In genomic region chr13:45396548-45397095, GRCh38 we compare ENCODE assay signal across 13 cellular contexts. TPM values are rescaled to one million over a fixed set of nuclear protein-coding genes. Genes with fewer than 3 reads are reported as not detected.
DNase-seq lines count a peak whose midpoint lies in the region; ATAC-seq and TF ChIP-seq lines count a peak whose summit lies in the region.
"Had no signal": no experiment of that assay in that cellular context is flagged by ENCODE, and none has a peak within 500 bp of the region (broad histone marks: within the 10 kb centered on the region; RNA-seq: fewer than 3 reads in every experiment).

No MANE protein-coding gene starts in this region.

- no peak for TF ChIP-seq POLR2A in stomach (IDR thresholded peaks at IDR 0.05)

- peak overlapping the region; percentile 1 for H3K4me3 Mint-ChIP-seq in activated naive CD4-positive, alpha-beta T cell treated with anti-CD3 and anti-CD28 coated beads, Interleukin-2, amount 10 ng/mL, durations not matched to agents 7 days and 5 days
- no peak overlapping the region for H3K4me3 Mint-ChIP-seq in activated CD8-positive, alpha-beta T cell treated with anti-CD3 and anti-CD28 coated beads for 36 hours

- WGBS in stomach, 5 donors = 14 to 42% (median 24%) methylated on average over 9 of the region's 9 CpGs

- H3K4me1 Mint-ChIP-seq in activated naive CD4-positive, alpha-beta T cell treated with anti-CD3 and anti-CD28 coated beads, Interleukin-2, amount 10 ng/mL, durations not matched to agents 7 days and 5 days = peaks cover 61% of the 10 kb centered on the region
- peaks cover 58% of the 10 kb centered on the region for H3K4me1 Mint-ChIP-seq in activated CD8-positive, alpha-beta T cell treated with anti-CD3 and anti-CD28 coated beads for 36 hours (ENCODE audit: low read depth)

- TF ChIP-seq EP300 in stomach (IDR thresholded peaks at IDR 0.05) = no peak

- TF ChIP-seq CTCF in activated CD8-positive, alpha-beta T cell treated with anti-CD3 and anti-CD28 coated beads for 36 hours (IDR thresholded peaks at IDR 0.05) = no peak
- TF ChIP-seq CTCF in stomach (IDR thresholded peaks at IDR 0.05) = no peak

- intact Hi-C loops in activated CD8-positive, alpha-beta T cell treated with anti-CD3 and anti-CD28 coated beads for 36 hours (cut with micrococcal nuclease) = loop anchor here (5.0 kb wide), 1 partner anchor 76 kb away; no protein-coding TSS in a partner anchor
- intact Hi-C loops in left ventricle myocardium superior (cut with micrococcal nuclease) = no loop called here
- intact Hi-C loops in stomach (cut with DNase I; ENCODE audit: low total_unique reads) = no loop called here
- intact Hi-C loops in head of caudate nucleus (cut with DNase I) = no loop called here

- DNase-seq in activated naive CD4-positive, alpha-beta T cell treated with anti-CD3 and anti-CD28 coated beads, Interleukin-2, amount 10 ng/mL, durations not matched to agents 7 days and 5 days = peak; percentile 34
- no peak for DNase-seq in activated naive CD4-positive, alpha-beta T cell treated with Interleukin-2 at 50 U/mL for 16 hours
- DNase-seq in activated CD8-positive, alpha-beta T cell treated with anti-CD3 and anti-CD28 coated beads for 36 hours = no peak
- DNase-seq in left ventricle myocardium superior (peak; percentile 43), stomach (peak; percentile 57), SK-N-DZ (ENCODE audit: low spot score) (no peak), head of caudate nucleus (no peak)
- DNase-seq: cerebellar nuclear complex, NCI-H345, right lobe of liver, SHP77 treated with DMSO at 0.1 percent for 48 hours had no signal

- CTCF ChIA-PET in activated naive CD4-positive, alpha-beta T cell treated with anti-CD3 and anti-CD28 coated beads, Interleukin-2, amount 10 ng/mL, durations not matched to agents 7 days and 5 days (lab: Charles Lee) = interaction anchor here (0.7 to 5.5 kb wide), 3 partner anchors 21 to 45 kb away, joined by 3 to 70 read pairs (median 23); partner anchors contain the start of gene SLC25A30
- CTCF ChIA-PET in activated CD8-positive, alpha-beta T cell treated with anti-CD3 and anti-CD28 coated beads for 36 hours (lab: Charles Lee) = interaction anchor here (1.0 to 7.6 kb wide), 3 partner anchors 26 to 350 kb away, joined by 3 to 103 read pairs (median 4); partner anchors contain the start of gene COG3

- peak overlapping the region in 4 of 5 donors; percentile 37 to 75 (median 60) for H3K27ac ChIP-seq in stomach
- H3K27ac ChIP-seq: KMS-11, right lobe of liver had no signal

- ATAC-seq in activated CD8-positive, alpha-beta T cell treated with anti-CD3 and anti-CD28 coated beads for 36 hours = no peak
- peak; percentile 56 for ATAC-seq in left ventricle myocardium superior
- no peak for ATAC-seq in HG03442 (IDR thresholded peaks at IDR 0.05; ENCODE audit: unreplicated experiment)

- H3K27me3 ChIP-seq in stomach = no peaks in the 10 kb centered on the region
- H3K27me3 ChIP-seq: right lobe of liver had no signal

- H3K27ac Mint-ChIP-seq in activated naive CD4-positive, alpha-beta T cell treated with anti-CD3 and anti-CD28 coated beads, Interleukin-2, amount 10 ng/mL, durations not matched to agents 7 days and 5 days = peak overlapping the region; percentile 89
- peak overlapping the region; percentile 88 for H3K27ac Mint-ChIP-seq in activated CD8-positive, alpha-beta T cell treated with anti-CD3 and anti-CD28 coated beads for 36 hours

- peaks cover 4% of the 10 kb centered on the region for H3K9me3 Mint-ChIP-seq in activated naive CD4-positive, alpha-beta T cell treated with anti-CD3 and anti-CD28 coated beads, Interleukin-2, amount 10 ng/mL, durations not matched to agents 7 days and 5 days
- H3K9me3 Mint-ChIP-seq in activated CD8-positive, alpha-beta T cell treated with anti-CD3 and anti-CD28 coated beads for 36 hours = no peaks in the 10 kb centered on the region

- no peak overlapping the region for H3K4me3 ChIP-seq in stomach
- H3K4me3 ChIP-seq: right lobe of liver had no signal

- no peaks in the 10 kb centered on the region for H3K27me3 Mint-ChIP-seq in activated naive CD4-positive, alpha-beta T cell treated with anti-CD3 and anti-CD28 coated beads, Interleukin-2, amount 10 ng/mL, durations not matched to agents 7 days and 5 days
- no peaks in the 10 kb centered on the region for H3K27me3 Mint-ChIP-seq in activated CD8-positive, alpha-beta T cell treated with anti-CD3 and anti-CD28 coated beads for 36 hours

- peaks cover 52% of the 10 kb centered on the region for H3K36me3 Mint-ChIP-seq in activated naive CD4-positive, alpha-beta T cell treated with anti-CD3 and anti-CD28 coated beads, Interleukin-2, amount 10 ng/mL, durations not matched to agents 7 days and 5 days
- H3K36me3 Mint-ChIP-seq in activated CD8-positive, alpha-beta T cell treated with anti-CD3 and anti-CD28 coated beads for 36 hours (ENCODE audit: low read depth) = peaks cover 47% of the 10 kb centered on the region

- peaks cover 11 to 63% (median 57%) of the 10 kb centered on the region in 4 donors for H3K36me3 ChIP-seq in stomach

- no peaks in the 10 kb centered on the region for H3K9me3 ChIP-seq in stomach
- H3K9me3 ChIP-seq: right lobe of liver had no signal

- peaks cover 9 to 35% (median 17%) of the 10 kb centered on the region in 4 donors for H3K4me1 ChIP-seq in stomach
- H3K4me1 ChIP-seq: right lobe of liver had no signal

- POLR2A ChIA-PET in activated CD8-positive, alpha-beta T cell treated with anti-CD3 and anti-CD28 coated beads for 36 hours (lab: Charles Lee) = interaction anchor here (1.5 to 4.0 kb wide), 5 partner anchors 21 to 68 kb away, joined by 5 to 28 read pairs (median 6); partner anchors contain the start of genes COG3, SLC25A30 and TPT1

RNA-seq across cellular contexts. Expression of gene SLC25A30, which starts 21.6 kb away (rescaled TPM):
- total RNA-seq in activated CD8-positive, alpha-beta T cell treated with anti-CD3 and anti-CD28 coated beads for 36 hours = 10 to 100 TPM; 18.9 to 21.2 TPM
- 194 TPM for total RNA-seq in left ventricle myocardium superior
- 10 to 100 TPM in 2 of 5 donors, 1 to 10 TPM in 3; 3.5 to 51.9 (median 8.7) TPM for total RNA-seq in stomach
- 1 to 10 TPM; 2.9 to 7.4 (median 6.9) TPM for polyA plus RNA-seq in stomach
- polyA plus RNA-seq in SK-N-DZ (2014; cell fraction: cytosol; rRNA removed) = 2.5 and 3.1 TPM in 2 replicates
- polyA plus RNA-seq in SK-N-DZ (2014; cell fraction: nucleus; rRNA removed) = 1.2 and 5.3 TPM in 2 replicates

RNA-seq across cellular contexts. Expression of gene TPT1, which starts 55.6 kb away (rescaled TPM):
- total RNA-seq in activated CD8-positive, alpha-beta T cell treated with anti-CD3 and anti-CD28 coated beads for 36 hours = 1,000 to 10,000 TPM; 3,533 to 3,563 TPM
- 4,849 TPM for total RNA-seq in left ventricle myocardium superior
- total RNA-seq in stomach = 1,000 to 10,000 TPM; 1,648 to 4,994 (median 2,507) TPM
- over 10,000 TPM in 2 of 3 donors, 1,000 to 10,000 TPM in 1; 7,500 to 11,714 (median 10,124) TPM for polyA plus RNA-seq in stomach
- 2,440 and 2,961 TPM in 2 replicates for polyA plus RNA-seq in SK-N-DZ (2014; cell fraction: cytosol; rRNA removed)
- 1,300 and 1,726 TPM in 2 replicates for polyA plus RNA-seq in SK-N-DZ (2014; cell fraction: nucleus; rRNA removed)

Comparison
In these comparisons a context has a peak if more than half of its experiments do, and no peak if none do; other contexts are left out.
1. DNase-seq: peak in activated naive CD4-positive, alpha-beta T cell treated with anti-CD3 and anti-CD28 coated beads, Interleukin-2, amount 10 ng/mL, durations not matched to agents 7 days and 5 days (single experiment), left ventricle myocardium superior (single experiment) and stomach (single experiment); none in activated naive CD4-positive, alpha-beta T cell treated with Interleukin-2 at 50 U/mL for 16 hours (single experiment), activated CD8-positive, alpha-beta T cell treated with anti-CD3 and anti-CD28 coated beads for 36 hours (single experiment), SK-N-DZ (single experiment) and head of caudate nucleus (0 of 42).